Comparison of ENCODE assay signal across 9 cellular contexts in the genomic region with DNA sequence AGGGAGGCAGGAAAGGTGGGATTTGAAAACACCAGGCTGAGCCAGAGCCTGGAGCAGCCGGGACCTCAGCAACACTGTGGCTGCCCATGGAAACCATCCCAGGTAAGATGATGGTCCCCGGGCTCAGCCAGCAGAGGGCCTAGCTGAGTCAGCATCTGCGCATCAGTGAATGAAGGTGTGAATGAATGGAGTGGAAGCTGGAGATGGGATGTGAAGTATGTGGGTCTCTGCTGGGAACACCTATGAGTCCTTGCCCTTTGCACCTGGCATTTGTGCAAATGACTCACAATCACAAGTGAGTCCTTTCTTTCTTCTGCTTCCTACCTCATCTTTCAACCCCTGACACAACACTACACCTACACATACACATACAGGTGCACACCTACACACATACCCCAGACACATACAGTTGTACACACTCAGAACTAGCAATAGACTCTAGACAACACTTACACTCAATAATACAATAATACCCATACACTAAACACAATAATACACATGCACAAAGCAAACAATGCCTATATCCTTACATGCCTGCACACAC.
A peak's percentile ranks its signal among the peaks of the same experiment; 100 is the strongest.
DNase-seq lines count a peak whose midpoint lies in the region; ATAC-seq and TF ChIP-seq lines count a peak whose summit lies in the region.
"Had no signal": no experiment of that assay in that cellular context is flagged by ENCODE, and none has a peak within 500 bp of the region (broad histone marks: within the 10 kb centered on the region; RNA-seq: fewer than 3 reads in every experiment).

No MANE protein-coding gene starts in this region.

- WGBS in smooth muscle cell (ENCODE audit: low lambda C conversion rate), result 30% methylated on average over 3 of the region's 3 CpGs

- no peak overlapping the region for H3K4me2 ChIP-seq in smooth muscle cell

- no peaks in the 10 kb centered on the region for H3F3A ChIP-seq in smooth muscle cell (ENCODE audit: low read depth)

- CTCF ChIA-PET in activated CD4-positive, alpha-beta memory T cell treated with anti-CD3 and anti-CD28 coated beads for 36 hours (lab: Charles Lee), result no interaction called here
- CTCF ChIA-PET in activated CD4-positive, alpha-beta memory T cell treated with anti-CD3 and anti-CD28 coated beads, Interleukin-2, amount 10 ng/mL, durations not matched to agents 7 days and 5 days (lab: Charles Lee), result no interaction called here

- H3K79me2 ChIP-seq in smooth muscle cell (ENCODE audit: low read depth), result no peaks in the 10 kb centered on the region

- no peak overlapping the region for H3K4me3 ChIP-seq in epithelial cell of proximal tubule (ENCODE audit: low read depth, low read length)
- no peak overlapping the region for H3K4me3 ChIP-seq in smooth muscle cell

- no peaks in the 10 kb centered on the region for H4K20me1 ChIP-seq in smooth muscle cell (ENCODE audit: low read depth)

- no peak overlapping the region for H2AFZ ChIP-seq in smooth muscle cell (ENCODE audit: low read depth)

- H3K36me3 Mint-ChIP-seq in activated CD4-positive, alpha-beta memory T cell treated with anti-CD3 and anti-CD28 coated beads for 36 hours, result peaks cover 4% of the 10 kb centered on the region
- H3K36me3 Mint-ChIP-seq in activated CD4-positive, alpha-beta memory T cell treated with anti-CD3 and anti-CD28 coated beads, Interleukin-2, amount 10 ng/mL, durations not matched to agents 7 days and 5 days (ENCODE audit: low read depth), result no peaks in the 10 kb centered on the region

- no peaks in the 10 kb centered on the region for H3K9me3 ChIP-seq in smooth muscle cell (replicated peaks; ENCODE audit: low read depth)

- H3K27ac Mint-ChIP-seq in activated CD4-positive, alpha-beta memory T cell treated with anti-CD3 and anti-CD28 coated beads for 36 hours, result no peak overlapping the region
- H3K27ac Mint-ChIP-seq in activated CD4-positive, alpha-beta memory T cell treated with anti-CD3 and anti-CD28 coated beads, Interleukin-2, amount 10 ng/mL, durations not matched to agents 7 days and 5 days, result no peak overlapping the region

- intact Hi-C loops in activated CD4-positive, alpha-beta memory T cell treated with anti-CD3 and anti-CD28 coated beads for 36 hours (cut with micrococcal nuclease), result loop anchor here (5.0 kb wide), 1 partner anchor 136 kb away; no protein-coding TSS in a partner anchor
- intact Hi-C loops in posterior vena cava (cut with DNase I) (loop anchor here in 1 of 2 donors (10.0 kb wide), 1 partner anchor 59 kb away; no protein-coding TSS in a partner anchor), left cardiac atrium (cut with DNase I) (no loop called here)

- POLR2A ChIA-PET in activated CD4-positive, alpha-beta memory T cell treated with anti-CD3 and anti-CD28 coated beads for 36 hours (lab: Charles Lee), result no interaction called here
- POLR2A ChIA-PET in activated CD4-positive, alpha-beta memory T cell treated with anti-CD3 and anti-CD28 coated beads, Interleukin-2, amount 10 ng/mL, durations not matched to agents 7 days and 5 days (lab: Charles Lee), result interaction anchor here (1.1 kb wide), 1 partner anchor 17 kb away, joined by 3 read pairs; no protein-coding TSS in a partner anchor

- no peaks in the 10 kb centered on the region for H3K36me3 ChIP-seq in smooth muscle cell (ENCODE audit: low read depth)

- H3K4me3 Mint-ChIP-seq in activated CD4-positive, alpha-beta memory T cell treated with anti-CD3 and anti-CD28 coated beads for 36 hours, result no peak overlapping the region
- H3K4me3 Mint-ChIP-seq in activated CD4-positive, alpha-beta memory T cell treated with anti-CD3 and anti-CD28 coated beads, Interleukin-2, amount 10 ng/mL, durations not matched to agents 7 days and 5 days, result no peak overlapping the region

- peaks cover 34% of the 10 kb centered on the region for H3K4me1 ChIP-seq in smooth muscle cell (ENCODE audit: low read depth)

- DNase-seq in activated CD4-positive, alpha-beta memory T cell treated with anti-CD3 and anti-CD28 coated beads for 36 hours, result peak; percentile 28
- DNase-seq in activated CD4-positive, alpha-beta memory T cell treated with anti-CD3 and anti-CD28 coated beads, Interleukin-2, amount 10 ng/mL, durations not matched to agents 7 days and 5 days, result no peak
- DNase-seq in NCI-H69 (lab: John Stamatoyannopoulos, UW), result peak; percentile 59
- DNase-seq in epithelial cell of proximal tubule (ENCODE audit: low read depth), result no peak
- no peak for DNase-seq in smooth muscle cell (lab: John Stamatoyannopoulos, UW; ENCODE audit: unreplicated experiment)
- no peak for DNase-seq in posterior vena cava (ENCODE audit: low spot score)
- DNase-seq in activated naive CD4-positive, alpha-beta T cell treated with anti-CD3 and anti-CD28 coated beads, Interleukin-2, amount 50 U/mL, for 16 hours, result no peak
- DNase-seq in left cardiac atrium, result no peak
- DNase-seq: NCI-H2081 had no signal

- peak; percentile 56 for TF ChIP-seq CTCF in epithelial cell of proximal tubule (conservative IDR thresholded peaks at IDR 0.05; ENCODE audit: low read depth, low read length)
- peak; percentile 12 for TF ChIP-seq CTCF in smooth muscle cell (IDR thresholded peaks at IDR 0.05; ENCODE audit: borderline replicate concordance, insufficient read depth, poor library complexity, severe bottlenecking)

- no peak overlapping the region for H3K27ac ChIP-seq in smooth muscle cell (ENCODE audit: low read depth)

- peaks cover 27% of the 10 kb centered on the region for H3K27me3 ChIP-seq in smooth muscle cell (ENCODE audit: low read depth)

- no peak for ATAC-seq in left cardiac atrium

- no peaks in the 10 kb centered on the region for H3K27me3 Mint-ChIP-seq in activated CD4-positive, alpha-beta memory T cell treated with anti-CD3 and anti-CD28 coated beads for 36 hours
- peaks cover 3% of the 10 kb centered on the region for H3K27me3 Mint-ChIP-seq in activated CD4-positive, alpha-beta memory T cell treated with anti-CD3 and anti-CD28 coated beads, Interleukin-2, amount 10 ng/mL, durations not matched to agents 7 days and 5 days

- peaks cover 7% of the 10 kb centered on the region for H3K9me3 Mint-ChIP-seq in activated CD4-positive, alpha-beta memory T cell treated with anti-CD3 and anti-CD28 coated beads for 36 hours
- no peaks in the 10 kb centered on the region for H3K9me3 Mint-ChIP-seq in activated CD4-positive, alpha-beta memory T cell treated with anti-CD3 and anti-CD28 coated beads, Interleukin-2, amount 10 ng/mL, durations not matched to agents 7 days and 5 days

- peaks cover 35% of the 10 kb centered on the region for H3K4me1 Mint-ChIP-seq in activated CD4-positive, alpha-beta memory T cell treated with anti-CD3 and anti-CD28 coated beads for 36 hours (ENCODE audit: low read depth)
- peaks cover 40% of the 10 kb centered on the region for H3K4me1 Mint-ChIP-seq in activated CD4-positive, alpha-beta memory T cell treated with anti-CD3 and anti-CD28 coated beads, Interleukin-2, amount 10 ng/mL, durations not matched to agents 7 days and 5 days

- no peak overlapping the region for H3K9ac ChIP-seq in smooth muscle cell (ENCODE audit: low read depth)

Comparison
In these comparisons a context has a peak if more than half of its experiments do, and no peak if none do; other contexts are left out.
1. DNase-seq: peak in activated CD4-positive, alpha-beta memory T cell treated with anti-CD3 and anti-CD28 coated beads for 36 hours (single experiment) and NCI-H69 (single experiment); none in activated CD4-positive, alpha-beta memory T cell treated with anti-CD3 and anti-CD28 coated beads, Interleukin-2, amount 10 ng/mL, durations not matched to agents 7 days and 5 days (single experiment), epithelial cell of proximal tubule (single experiment), smooth muscle cell (single experiment), posterior vena cava (single experiment), activated naive CD4-positive, alpha-beta T cell treated with anti-CD3 and anti-CD28 coated beads, Interleukin-2, amount 50 U/mL, for 16 hours (single experiment) and left cardiac atrium (single experiment).